2 cellular contexts compared by ENCODE assay signal in the genomic region with DNA sequence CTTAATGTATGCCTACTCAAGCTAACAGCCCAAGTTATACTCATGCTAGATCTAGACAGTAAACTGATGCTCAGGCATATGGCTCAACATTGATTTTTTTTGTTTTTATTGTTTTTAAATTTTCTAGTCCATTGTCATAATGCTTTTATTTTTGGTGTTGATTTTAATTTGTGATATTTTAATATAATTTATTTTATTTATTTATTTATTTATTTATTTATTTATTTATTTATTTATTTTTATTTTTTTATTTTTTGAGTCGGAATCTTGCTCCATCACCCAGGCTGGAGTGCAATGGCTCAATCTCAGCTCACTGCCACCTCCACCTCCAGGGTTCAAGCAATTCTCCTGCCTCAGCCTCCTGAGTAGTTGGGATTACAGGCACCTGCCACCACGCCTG. TPM values are rescaled to one million over a fixed set of nuclear protein-coding genes. Genes with fewer than 3 reads are reported as not detected.
"Had no signal": no experiment of that assay in that cellular context is flagged by ENCODE, and none has a peak within 500 bp of the region (broad histone marks: within the 10 kb centered on the region; RNA-seq: fewer than 3 reads in every experiment).

No MANE protein-coding gene starts in this region.

RNA-seq across cellular contexts. Expression of gene KYNU, which starts 12.9 kb away (rescaled TPM):
- total RNA-seq: SJSA1 had no signal
- polyA plus RNA-seq: SK-N-SH had no signal
